2 cellular contexts compared by ENCODE assay signal in genomic region chr6:788058-788457, GRCh38.
TF ChIP-seq lines count a peak whose summit lies in the region.

No MANE protein-coding gene starts in this region.

TF ChIP-seq in HepG2, 621 proteins besides CTCF, POLR2A, EP300 and RAD21:
- TF ChIP-seq ZNF674 (CRISPR knock-in tag; IDR thresholded peaks at IDR 0.05; ENCODE audit: low read depth) (no peak), ATF7 (IDR thresholded peaks at IDR 0.05) (peak; percentile 33; the same call in 1 of the 2 replicates), ATF7 (CRISPR knock-in tag; IDR thresholded peaks at IDR 0.05) (no peak)

TF ChIP-seq in K562, 482 proteins besides CTCF, POLR2A, EP300 and RAD21:
- TF ChIP-seq ZNF79 (CRISPR knock-in tag; IDR thresholded peaks at IDR 0.05; ENCODE audit: low read depth) (no peak), SPI1 (IDR thresholded peaks at IDR 0.05; ENCODE audit: borderline replicate concordance, low read depth, low read length) (0 out of 2 replicates have a peak, but pooled peaks have one; percentile 32)
